In the genomic region with DNA sequence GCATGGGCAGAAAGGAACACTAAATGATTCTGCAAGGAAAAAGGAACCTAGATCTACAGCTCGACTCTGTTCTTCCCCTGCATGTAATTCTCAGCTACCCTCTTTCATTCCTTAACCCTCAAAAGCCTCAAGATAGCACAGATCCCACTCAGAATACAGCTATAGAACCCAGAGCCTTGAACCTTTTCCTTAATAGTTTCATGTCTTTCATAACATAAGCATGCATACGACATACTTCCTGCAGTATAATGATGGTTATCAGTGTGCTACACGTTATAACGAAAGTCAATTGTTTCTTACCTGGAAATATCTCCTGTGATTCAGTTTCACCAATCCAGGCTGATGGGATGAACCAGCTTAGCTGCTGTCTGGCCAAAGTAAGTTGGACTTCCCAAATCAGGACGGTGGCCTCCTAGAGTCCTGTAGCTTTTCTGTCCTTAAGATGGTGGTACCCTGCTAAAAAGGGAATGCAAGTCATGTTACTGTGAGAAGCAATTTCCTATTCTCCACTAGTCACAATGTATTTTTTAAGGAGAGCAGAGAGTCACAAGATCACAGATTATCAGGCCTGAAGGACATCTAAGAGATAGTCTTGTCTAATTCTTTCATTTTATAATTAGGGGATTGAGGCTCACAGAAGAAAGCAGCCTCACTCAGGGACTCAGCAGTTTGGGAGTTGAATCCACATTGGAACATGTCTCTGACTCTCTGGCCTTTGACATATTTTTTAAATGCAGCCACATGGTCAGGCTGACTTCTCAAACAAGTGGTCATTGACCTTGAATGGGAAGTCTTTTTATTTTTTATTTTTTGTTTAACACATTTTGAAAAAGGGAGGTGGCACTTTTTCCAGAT, we compare ENCODE assay signal across 19 cellular contexts. TPM values are rescaled to one million over a fixed set of nuclear protein-coding genes. Genes with fewer than 3 reads are reported as not detected.
DNase-seq lines count a peak whose midpoint lies in the region; ATAC-seq and TF ChIP-seq lines count a peak whose summit lies in the region.
"Had no signal": no experiment of that assay in that cellular context is flagged by ENCODE, and none has a peak within 500 bp of the region (broad histone marks: within the 10 kb centered on the region; RNA-seq: fewer than 3 reads in every experiment).

No MANE protein-coding gene starts in this region.

- no TSS peak for BruUV-seq in A673 (replicated peaks; lab: Mats Ljungman, UMichigan)

- H3K4me3 ChIP-seq in A673 (ENCODE audit: low read depth, low read length, poor library complexity, severe bottlenecking) = no peak overlapping the region
- no peak overlapping the region for H3K4me3 ChIP-seq in CD4-positive, CD25-positive, alpha-beta regulatory T cell (ENCODE audit: low read depth, low read length)
- no peak overlapping the region for H3K4me3 ChIP-seq in brain microvascular endothelial cell (ENCODE audit: low read depth, low read length)
- no peak overlapping the region for H3K4me3 ChIP-seq in uterus
- H3K4me3 ChIP-seq: esophagus squamous epithelium, right atrium auricular region had no signal

- no peaks in the 10 kb centered on the region for H3K9me3 ChIP-seq in A673 (ENCODE audit: low read depth, low read length, poor library complexity, severe bottlenecking)
- H3K9me3 ChIP-seq in CD4-positive, CD25-positive, alpha-beta regulatory T cell (ENCODE audit: control insufficient read depth in 2 of 2, low read length in 2 of 2) = no peaks in the 10 kb centered on the region
- no peaks in the 10 kb centered on the region for H3K9me3 ChIP-seq in uterus
- H3K9me3 ChIP-seq: BE2C, esophagus squamous epithelium, right atrium auricular region had no signal

- CTCF ChIA-PET in A673 (lab: Charles Lee) = no interaction called here

- H3K4me1 ChIP-seq in A673 (ENCODE audit: insufficient read depth, low read length, poor library complexity, severe bottlenecking) = peaks cover 86% of the 10 kb centered on the region
- no peaks in the 10 kb centered on the region for H3K4me1 ChIP-seq in CD4-positive, CD25-positive, alpha-beta regulatory T cell (ENCODE audit: control insufficient read depth, insufficient read depth, low read length, poor library complexity, severe bottlenecking)
- no peaks in the 10 kb centered on the region for H3K4me1 ChIP-seq in uterus
- H3K4me1 ChIP-seq: BE2C had no signal

- no peaks in the 10 kb centered on the region for H3K36me3 Mint-ChIP-seq in CD4-positive, CD25-positive, alpha-beta regulatory T cell
- peaks cover 16 to 24% of the 10 kb centered on the region in 2 donors for H3K36me3 Mint-ChIP-seq in naive B cell

- intact Hi-C loops in A673 (cut with micrococcal nuclease; ENCODE audit: unreplicated experiment) (loop anchor here (2.0 kb wide), 1 partner anchor 61 kb away; no protein-coding TSS in a partner anchor), uterus (cut with DNase I; ENCODE audit: low total_unique reads) (no loop called here)

- in situ Hi-C loops in brain microvascular endothelial cell (cut with HindIII; ENCODE audit: low pct_ligation_motif_present, low sequenced_read_pairs) = no loop called here

- H3K27ac Mint-ChIP-seq in CD4-positive, CD25-positive, alpha-beta regulatory T cell = peak overlapping the region in 2 of 3 donors; percentile 8 to 29
- peak overlapping the region; percentile 33 to 97 (median 88) for H3K27ac Mint-ChIP-seq in naive B cell

- H3K9me3 Mint-ChIP-seq in CD4-positive, CD25-positive, alpha-beta regulatory T cell = peaks cover 0 to 2% (median 0%) of the 10 kb centered on the region in 7 donors
- H3K9me3 Mint-ChIP-seq in naive B cell = no peaks in the 10 kb centered on the region

- DNase-seq in A673 (ENCODE audit: low spot score) (no peak), brain microvascular endothelial cell (no peak), naive B cell (no peak), uterus (no peak), dedifferentiated amniotic fluid mesenchymal stem cell (ENCODE audit: extremely low spot score) (no peak), LoVo (ENCODE audit: low spot score) (no peak), omental fat pad (ENCODE audit: low spot score) (no peak)
- DNase-seq in CD4-positive, CD25-positive, alpha-beta regulatory T cell = peak in 1 of 3 donors; percentile 14
- DNase-seq: activated CD4-positive, CD25-positive, alpha-beta regulatory T cell treated with anti-CD3 and anti-CD28 coated beads, Interleukin-2, amount 50 U/mL, for 72 hours; aorta; BE2C; cortex of kidney; esophagus squamous epithelium; HCEC 1CT; NCI-H1092; NCI-H82; stimulated activated CD4-positive, alpha-beta T cell treated with anti-CD3 and anti-CD28 coated beads, Interleukin-4, amount 100 ng/mL, for 1 hour had no signal

- TF ChIP-seq POLR2A in uterus (IDR thresholded peaks at IDR 0.05) = no peak

- no peaks in the 10 kb centered on the region for H3K27me3 ChIP-seq in A673 (replicated peaks; ENCODE audit: insufficient read depth, low read depth, low read length, poor library complexity)
- no peaks in the 10 kb centered on the region for H3K27me3 ChIP-seq in CD4-positive, CD25-positive, alpha-beta regulatory T cell (ENCODE audit: control insufficient read depth, insufficient read depth, low read length)
- no peaks in the 10 kb centered on the region for H3K27me3 ChIP-seq in brain microvascular endothelial cell (replicated peaks)
- H3K27me3 ChIP-seq in uterus = no peaks in the 10 kb centered on the region
- H3K27me3 ChIP-seq: BE2C, esophagus squamous epithelium, right atrium auricular region had no signal

- H3K4me1 Mint-ChIP-seq in CD4-positive, CD25-positive, alpha-beta regulatory T cell = peaks cover 0 to 31% (median 6%) of the 10 kb centered on the region in 4 donors
- H3K4me1 Mint-ChIP-seq in naive B cell = peaks cover 86% of the 10 kb centered on the region in 3 donors

- H3K27me3 Mint-ChIP-seq in CD4-positive, CD25-positive, alpha-beta regulatory T cell = peaks cover 4% of the 10 kb centered on the region
- no peaks in the 10 kb centered on the region for H3K27me3 Mint-ChIP-seq in naive B cell

- H3K36me3 ChIP-seq in A673 (ENCODE audit: insufficient read depth, low read length, poor library complexity, severe bottlenecking) (peaks cover 61% of the 10 kb centered on the region), brain microvascular endothelial cell (replicated peaks) (no peaks in the 10 kb centered on the region), uterus (no peaks in the 10 kb centered on the region)
- no peaks in the 10 kb centered on the region for H3K36me3 ChIP-seq in CD4-positive, CD25-positive, alpha-beta regulatory T cell (ENCODE audit: control insufficient read depth, insufficient read depth, low read length)
- H3K36me3 ChIP-seq: BE2C had no signal

- no peak for TF ChIP-seq CTCF in A673 (conservative IDR thresholded peaks at IDR 0.05; ENCODE audit: low read depth, low read length)
- TF ChIP-seq CTCF in brain microvascular endothelial cell (IDR thresholded peaks at IDR 0.05; ENCODE audit: low read depth, low read length, missing control alignments) = no peak
- TF ChIP-seq CTCF in uterus (IDR thresholded peaks at IDR 0.05) = no peak
- no peak for TF ChIP-seq CTCF in omental fat pad (IDR thresholded peaks at IDR 0.05)

- POLR2A ChIA-PET in A673 (lab: Charles Lee; ENCODE audit: low non-redundant PET) = no interaction called here

- no peak for ATAC-seq in CD4-positive, CD25-positive, alpha-beta regulatory T cell (ENCODE audit: low read depth in 2 of 2)
- ATAC-seq in naive B cell (ENCODE audit: low read depth in 2 of 2) = no peak
- no peak for ATAC-seq in omental fat pad (ENCODE audit: low FRiP score)

- H3K4me3 Mint-ChIP-seq in CD4-positive, CD25-positive, alpha-beta regulatory T cell = peak overlapping the region in 1 of 4 donors; percentile 28
- H3K4me3 Mint-ChIP-seq in naive B cell = peak overlapping the region; percentile 13 to 93 (median 64)

- H3K27ac ChIP-seq in A673 (ENCODE audit: low read depth, low read length, poor library complexity, severe bottlenecking) (peak overlapping the region; percentile 94), brain microvascular endothelial cell (peak overlapping the region; percentile 19), uterus (peak overlapping the region in 1 of 2 donors; percentile 60)
- H3K27ac ChIP-seq in CD4-positive, CD25-positive, alpha-beta regulatory T cell (ENCODE audit: insufficient read depth, low read length, poor library complexity, severe bottlenecking) = no peak overlapping the region
- H3K27ac ChIP-seq: RWPE1 had no signal

RNA-seq across cellular contexts. Expression of a gene that starts 41.8 kb away (rescaled TPM):
- total RNA-seq in A673 (2021) (183 TPM in 2 replicates), uterus (10 to 100 TPM in 1 of 4 donors, 1 to 10 TPM in 3; 4.4 to 29.6 (median 8.1) TPM), omental fat pad (10 to 100 TPM; 11.0 to 25.7 (median 15.1) TPM)
- not detected for total RNA-seq in CD4-positive, CD25-positive, alpha-beta regulatory T cell
- polyA plus RNA-seq in CD4-positive, CD25-positive, alpha-beta regulatory T cell = under 1 TPM in 1 of 4 donors, not detected in 3; 0.25 TPM
- 10 to 100 TPM; 14.7 to 24.5 (median 17.6) TPM for polyA plus RNA-seq in naive B cell (ENCODE audit: low read depth in 6 of 6)
